Comparison of ENCODE assay signal across 1 cellular context in the genomic region with DNA sequence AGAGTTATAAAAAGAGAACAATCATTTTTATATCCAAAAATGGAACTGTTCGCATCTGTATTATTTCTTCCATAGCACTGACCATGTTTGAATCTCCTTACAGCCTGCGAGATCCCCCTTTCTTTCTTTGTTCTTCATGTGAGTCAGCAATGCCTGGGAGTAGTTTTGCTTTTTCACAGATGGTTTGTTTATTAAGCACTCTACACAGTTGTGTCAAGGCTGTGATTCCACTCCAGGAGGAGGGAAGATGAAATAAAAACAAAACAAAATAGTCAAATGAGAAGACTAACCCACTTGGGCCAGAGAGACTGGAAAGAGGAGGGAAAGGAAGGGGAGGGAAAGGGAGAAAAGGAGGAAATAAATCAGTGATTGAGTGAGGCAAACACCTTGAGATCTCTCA.
TF ChIP-seq lines count a peak whose summit lies in the region.

No MANE protein-coding gene starts in this region.

TF ChIP-seq in SK-N-SH treated with all-trans-retinoic acid at 6 μM for 48 hours, 23 proteins besides CTCF, POLR2A, EP300 and RAD21 (continued from another document):
- no peak for TF ChIP-seq ZFP30 (CRISPR knock-in tag; IDR thresholded peaks at IDR 0.05)
- no peak for TF ChIP-seq TOX (CRISPR knock-in tag; IDR thresholded peaks at IDR 0.05; ENCODE audit: borderline replicate concordance)
- no peak for TF ChIP-seq ESRRG (CRISPR knock-in tag; IDR thresholded peaks at IDR 0.05)
TF ChIP-seq in SK-N-SH treated with all-trans-retinoic acid at 6 μM for 48 hours: peak in this region for 0.
